Comparison of ENCODE assay signal across 20 cellular contexts in genomic region chr13:22240716-22241115, GRCh38.
"Had no signal": no experiment of that assay in that cellular context is flagged by ENCODE, and none has a peak within 500 bp of the region (broad histone marks: within the 10 kb centered on the region; RNA-seq: fewer than 3 reads in every experiment).

No MANE protein-coding gene starts in this region.

- H3K27me3 ChIP-seq: gastrocnemius medialis, right lobe of liver, tibial artery had no signal

- H3K4me1 Mint-ChIP-seq: central memory CD8-positive, alpha-beta T cell had no signal

- H3K36me3 Mint-ChIP-seq: activated naive CD8-positive, alpha-beta T cell; stimulated activated effector memory CD8-positive, alpha-beta T cell treated with anti-CD3 and anti-CD28 coated beads, Interleukin-12 subunit alpha, Interleukin-12 subunit beta, amount 100 ng/mL, for 72 hours had no signal

- DNase-seq: activated CD4-positive, alpha-beta T cell treated with anti-CD3 and anti-CD28 coated beads for 48 hours; activated CD4-positive, alpha-beta T cell treated with anti-CD3 and anti-CD28 coated beads, Interleukin-2, amount 50 U/mL, for 48 hours; activated CD8-positive, alpha-beta memory T cell treated with anti-CD3 and anti-CD28 coated beads for 24 hours; activated effector memory CD4-positive, alpha-beta T cell treated with Interleukin-2 at 50 U/mL for 16 hours; activated naive CD4-positive, alpha-beta T cell treated with Interleukin-2 at 50 U/mL for 16 hours; anterior cingulate cortex; effector CD8-positive, alpha-beta T cell; gastrocnemius medialis; glutamatergic neuron; left cardiac atrium; left ventricle myocardium superior; naive thymus-derived CD4-positive, alpha-beta T cell; right lobe of liver; stimulated activated CD4-positive, alpha-beta T cell treated with anti-CD3 and anti-CD28 coated beads, Interleukin-4, amount 100 ng/mL, for 24 hours; stimulated activated naive CD8-positive, alpha-beta T cell treated with anti-CD3 and anti-CD28 coated beads, Interleukin-15, amount 100 ng/mL, for 72 hours; tibial artery had no signal

- H3K27me3 Mint-ChIP-seq: activated naive CD8-positive, alpha-beta T cell; central memory CD8-positive, alpha-beta T cell; stimulated activated naive CD8-positive, alpha-beta T cell treated with anti-CD3 and anti-CD28 coated beads, Interleukin-15, amount 100 ng/mL, for 72 hours had no signal

- H3K4me3 ChIP-seq: gastrocnemius medialis, right lobe of liver, skin epidermis, tibial artery had no signal

- H3K36me3 ChIP-seq: gastrocnemius medialis, right lobe of liver, tibial artery had no signal

- H3K27ac Mint-ChIP-seq: activated naive CD8-positive, alpha-beta T cell; naive thymus-derived CD4-positive, alpha-beta T cell had no signal

- H3K9me3 ChIP-seq: gastrocnemius medialis, right lobe of liver, tibial artery had no signal

- H3K9me3 Mint-ChIP-seq: central memory CD8-positive, alpha-beta T cell; stimulated activated effector memory CD8-positive, alpha-beta T cell treated with anti-CD3 and anti-CD28 coated beads, Interleukin-12 subunit alpha, Interleukin-12 subunit beta, amount 100 ng/mL, for 72 hours had no signal

- H3K4me1 ChIP-seq: gastrocnemius medialis, right lobe of liver, tibial artery had no signal

- H3K27ac ChIP-seq: gastrocnemius medialis, right lobe of liver, skin epidermis, tibial artery had no signal

- ATAC-seq: gastrocnemius medialis; left cardiac atrium; left ventricle myocardium superior; naive thymus-derived CD4-positive, alpha-beta T cell; stimulated activated effector memory CD8-positive, alpha-beta T cell treated with anti-CD3 and anti-CD28 coated beads, Interleukin-12 subunit alpha, Interleukin-12 subunit beta, amount 100 ng/mL, for 72 hours; stimulated activated naive CD8-positive, alpha-beta T cell treated with anti-CD3 and anti-CD28 coated beads, Interleukin-15, amount 100 ng/mL, for 72 hours had no signal

- H3K4me3 Mint-ChIP-seq: activated naive CD8-positive, alpha-beta T cell; central memory CD8-positive, alpha-beta T cell; naive thymus-derived CD4-positive, alpha-beta T cell; stimulated activated effector memory CD8-positive, alpha-beta T cell treated with anti-CD3 and anti-CD28 coated beads, Interleukin-12 subunit alpha, Interleukin-12 subunit beta, amount 100 ng/mL, for 72 hours; stimulated activated naive CD8-positive, alpha-beta T cell treated with anti-CD3 and anti-CD28 coated beads, Interleukin-15, amount 100 ng/mL, for 72 hours had no signal
